ENCODE assay signal across 8 cellular contexts in the genomic region with DNA sequence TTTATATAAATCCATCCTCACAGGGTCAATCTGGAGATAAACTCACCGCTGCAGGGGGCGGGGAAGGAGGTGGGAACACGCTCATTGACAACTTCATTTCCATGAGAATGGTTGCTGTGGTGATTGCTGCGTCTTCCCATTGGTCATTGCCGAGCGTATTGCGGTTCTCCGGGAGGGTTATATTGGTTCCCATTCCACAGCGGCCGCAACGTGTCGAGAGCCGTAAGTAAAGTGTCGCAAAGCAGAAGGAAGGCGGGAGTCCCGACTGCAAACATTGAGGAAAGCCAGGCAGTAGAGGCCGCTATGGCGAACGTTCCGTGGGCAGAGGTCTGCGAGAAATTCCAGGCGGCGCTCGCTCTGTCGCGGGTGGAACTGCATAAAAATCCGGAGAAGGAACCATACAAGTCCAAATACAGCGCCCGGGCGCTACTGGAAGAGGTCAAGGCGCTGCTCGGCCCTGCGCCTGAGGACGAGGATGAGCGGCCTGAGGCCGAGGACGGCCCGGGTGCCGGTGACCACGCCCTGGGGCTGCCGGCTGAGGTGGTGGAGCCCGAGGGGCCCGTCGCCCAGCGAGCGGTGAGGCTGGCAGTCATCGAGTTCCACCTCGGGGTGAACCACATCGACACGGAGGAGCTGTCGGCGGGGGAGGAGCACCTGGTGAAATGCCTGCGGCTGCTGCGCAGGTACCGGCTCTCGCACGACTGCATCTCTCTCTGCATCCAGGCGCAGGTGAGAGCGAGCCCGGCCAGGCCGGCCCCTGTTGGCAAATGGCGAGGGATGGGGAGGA. TPM values are rescaled to one million over a fixed set of nuclear protein-coding genes. Genes with fewer than 3 reads are reported as not detected.
DNase-seq lines count a peak whose midpoint lies in the region; ATAC-seq and TF ChIP-seq lines count a peak whose summit lies in the region.

A gene with protein sequence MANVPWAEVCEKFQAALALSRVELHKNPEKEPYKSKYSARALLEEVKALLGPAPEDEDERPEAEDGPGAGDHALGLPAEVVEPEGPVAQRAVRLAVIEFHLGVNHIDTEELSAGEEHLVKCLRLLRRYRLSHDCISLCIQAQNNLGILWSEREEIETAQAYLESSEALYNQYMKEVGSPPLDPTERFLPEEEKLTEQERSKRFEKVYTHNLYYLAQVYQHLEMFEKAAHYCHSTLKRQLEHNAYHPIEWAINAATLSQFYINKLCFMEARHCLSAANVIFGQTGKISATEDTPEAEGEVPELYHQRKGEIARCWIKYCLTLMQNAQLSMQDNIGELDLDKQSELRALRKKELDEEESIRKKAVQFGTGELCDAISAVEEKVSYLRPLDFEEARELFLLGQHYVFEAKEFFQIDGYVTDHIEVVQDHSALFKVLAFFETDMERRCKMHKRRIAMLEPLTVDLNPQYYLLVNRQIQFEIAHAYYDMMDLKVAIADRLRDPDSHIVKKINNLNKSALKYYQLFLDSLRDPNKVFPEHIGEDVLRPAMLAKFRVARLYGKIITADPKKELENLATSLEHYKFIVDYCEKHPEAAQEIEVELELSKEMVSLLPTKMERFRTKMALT (plus strand): TSS at position 274 of the 787 bp plus-strand sequence. CDS start 30 bp downstream, at position 304.

- peaks cover 27% of the 10 kb centered on the region for H3K4me1 ChIP-seq in mononuclear cell (ENCODE audit: insufficient read depth, low read length)

- peak; percentile 64 for ATAC-seq in GM21526 (IDR thresholded peaks at IDR 0.05; ENCODE audit: low FRiP score, unreplicated experiment)

- peak; percentile 58 for TF ChIP-seq CTCF in epithelial cell of esophagus (IDR thresholded peaks at IDR 0.05; ENCODE audit: insufficient read depth, low read depth, low read length, missing control alignments)

- H3K27me3 ChIP-seq in mononuclear cell (ENCODE audit: insufficient read depth, low read length) = no peaks in the 10 kb centered on the region

- H3K9me3 ChIP-seq in mononuclear cell (ENCODE audit: low read depth, low read length) = no peaks in the 10 kb centered on the region

- H3K4me3 ChIP-seq in epithelial cell of esophagus (ENCODE audit: low read length) (peak within 1 kb of the TSS; percentile 89), mononuclear cell (ENCODE audit: low read length) (peak within 1 kb of the TSS; percentile 82)

- DNase-seq in DMS114 treated with DMSO at 0.1 percent for 48 hours (lab: John Stamatoyannopoulos, UW; ENCODE audit: unreplicated experiment) (peak; percentile 99), HuH-7.5 (ENCODE audit: low spot score) (peak; percentile 61), OCI-M2 (lab: John Stamatoyannopoulos, UW; ENCODE audit: unreplicated experiment) (peak; percentile 42), activated T-cell treated with anti-CD3 and anti-CD28 coated beads for 4 hours (peak; percentile 59), epithelial cell of esophagus (ENCODE audit: low read depth) (peak; percentile 99)
- DNase-seq in stimulated activated CD8-positive, alpha-beta memory T cell treated with anti-CD3 and anti-CD28 coated beads, Interleukin-4, amount 100 ng/mL, for 1 hour (ENCODE audit: low read depth in 2 of 2, low spot score in 1 of 2) = peak; percentile 47 to 59

RNA-seq across cellular contexts. Expression of the gene that starts here (rescaled TPM):
- 4.0 TPM for total RNA-seq in mononuclear cell

Comparison
In these comparisons a context has a peak if more than half of its experiments do, and no peak if none do; other contexts are left out.
1. Peak in every context shown above with its lines: DNase-seq, ATAC-seq and H3K4me3 ChIP-seq.
2. DNase-seq: peak in every context shown above with its lines; median percentile 99 in DMS114 treated with DMSO at 0.1 percent for 48 hours; 99 in epithelial cell of esophagus; 61 in HuH-7.5; 59 in activated T-cell treated with anti-CD3 and anti-CD28 coated beads for 4 hours; 53 in stimulated activated CD8-positive, alpha-beta memory T cell treated with anti-CD3 and anti-CD28 coated beads, Interleukin-4, amount 100 ng/mL, for 1 hour; 42 in OCI-M2.